ENCODE assay signal across 8 cellular contexts in the genomic region with DNA sequence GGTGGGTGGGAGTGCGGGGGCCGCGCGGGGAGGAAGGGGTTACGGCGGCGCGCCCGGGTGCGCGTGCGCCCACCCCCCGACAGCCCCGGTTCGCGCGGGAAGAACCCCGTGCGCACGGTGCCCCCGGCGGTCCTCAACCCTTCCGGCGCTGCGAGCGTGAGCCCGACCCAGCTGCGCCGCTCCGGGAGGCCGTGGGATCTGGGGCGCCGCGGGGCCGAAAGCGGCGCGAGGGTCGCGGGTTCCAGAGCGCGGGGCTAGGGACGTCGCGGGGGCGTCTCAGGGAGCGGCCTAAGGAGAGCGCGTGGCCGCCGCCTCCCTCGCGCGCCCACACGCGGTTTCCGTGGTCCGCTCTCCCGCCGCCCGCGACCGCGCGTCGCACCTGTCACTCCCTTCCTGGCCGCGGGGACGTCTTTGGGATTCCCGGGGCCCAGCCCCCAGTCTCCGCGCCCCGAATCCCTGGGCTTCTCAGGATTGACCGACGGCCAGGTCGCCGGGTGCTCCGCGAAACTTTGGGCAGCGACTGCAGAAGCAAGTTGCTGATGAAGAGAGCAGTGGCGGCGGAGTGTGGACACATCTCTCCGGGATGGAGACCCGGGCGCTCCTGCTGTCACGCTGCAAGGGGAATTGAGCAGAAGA. TPM values are rescaled to one million over a fixed set of nuclear protein-coding genes. Genes with fewer than 3 reads are reported as not detected.
DNase-seq lines count a peak whose midpoint lies in the region; ATAC-seq and TF ChIP-seq lines count a peak whose summit lies in the region.

No MANE protein-coding gene starts in this region.

- TF ChIP-seq CTCF in RWPE1 (conservative IDR thresholded peaks at IDR 0.05; ENCODE audit: low read depth): no peak
- peak in 1 of 6 experiments; percentile 6 for TF ChIP-seq CTCF in adrenal gland (IDR thresholded peaks at IDR 0.05)
- TF ChIP-seq CTCF in prostate gland (IDR thresholded peaks at IDR 0.05): peak in 2 of 4 experiments; percentile 15 to 25

- CTCF ChIA-PET in RWPE1 (lab: Yijun Ruan, JAX): interaction anchor here (0.6 kb wide), 1 partner anchor 146 kb away, joined by 3 read pairs; no protein-coding TSS in a partner anchor

- no peak for DNase-seq in RWPE1 (ENCODE audit: low spot score)
- peak; percentile 55 to 79 (median 69) for DNase-seq in adrenal gland
- DNase-seq in left ventricle myocardium superior: peak; percentile 69
- DNase-seq in prostate gland (ENCODE audit: low spot score): peak; percentile 30
- DNase-seq in middle frontal gyrus (ENCODE audit: extremely low spot score, low spot score): no peak
- DNase-seq in DMS79 treated with DMSO at 0.1 percent for 48 hours (lab: John Stamatoyannopoulos, UW): no peak

- H3K27me3 ChIP-seq in adrenal gland (no peaks in the 10 kb centered on the region), prostate gland (replicated peaks; ENCODE audit: insufficient read depth) (no peaks in the 10 kb centered on the region)

- POLR2A ChIA-PET in RWPE1 (lab: Yijun Ruan, JAX; ENCODE audit: low non-redundant PET): interaction anchor here (0.5 to 1.1 kb wide), 2 partner anchors 11 to 26 kb away, joined by 3 to 7 read pairs; no protein-coding TSS in a partner anchor

- H3K4me1 ChIP-seq in adrenal gland (replicated peaks in 1 of 2): peaks cover 26 to 49% of the 10 kb centered on the region in 2 donors
- no peaks in the 10 kb centered on the region for H3K4me1 ChIP-seq in prostate gland (replicated peaks)

- H3K4me3 ChIP-seq in adrenal gland (peak overlapping the region; percentile 26 to 91 (median 69)), prostate gland (peak overlapping the region; percentile 85 to 98)

- ATAC-seq in GM18498 (IDR thresholded peaks at IDR 0.05; ENCODE audit: unreplicated experiment) (peak; percentile 19), HG02678 (IDR thresholded peaks at IDR 0.05; ENCODE audit: unreplicated experiment) (peak; percentile 17), left ventricle myocardium superior (peak; percentile 36)

- no peaks in the 10 kb centered on the region for H3K9me3 ChIP-seq in adrenal gland (replicated peaks in 1 of 3)
- no peaks in the 10 kb centered on the region for H3K9me3 ChIP-seq in prostate gland

- H3K27ac ChIP-seq in RWPE1 (peak overlapping the region; percentile 95), adrenal gland (peak overlapping the region; percentile 87 to 99 (median 96)), prostate gland (peak overlapping the region; percentile 96 to 98)

- intact Hi-C loops in adrenal gland (cut with DNase I) (no loop called here), left ventricle myocardium superior (cut with micrococcal nuclease) (no loop called here), prostate gland (cut with DNase I) (no loop called here)

- WGBS in adrenal gland, 4 donors: 0 to 1% (median 0%) methylated on average over 9 to 86 of the region's 86 CpGs
- WGBS in prostate gland: 1% methylated on average over 38 of the region's 86 CpGs

- TF ChIP-seq POLR2A in adrenal gland (IDR thresholded peaks at IDR 0.05) (peak; percentile 7 to 53), prostate gland (IDR thresholded peaks at IDR 0.05) (peak; percentile 38)

- H3K36me3 ChIP-seq in adrenal gland (replicated peaks in 1 of 2) (peaks cover 0 to 20% of the 10 kb centered on the region in 2 donors), prostate gland (no peaks in the 10 kb centered on the region)

RNA-seq across cellular contexts. Expression of a gene that starts 0.6 kb away (rescaled TPM):
- total RNA-seq in adrenal gland (100 to 1,000 TPM; 113 to 263 (median 156) TPM), left ventricle myocardium superior (89.7 TPM), prostate gland (100 to 1,000 TPM in 1 of 2 donors, 10 to 100 TPM in 1; 62.7 to 128 TPM)
- polyA plus RNA-seq in adrenal gland: 100 to 1,000 TPM in 2 of 3 donors, 10 to 100 TPM in 1; 85.7 to 209 (median 104) TPM

RNA-seq across cellular contexts. Expression of a gene that starts 33.0 kb away (rescaled TPM):
- total RNA-seq in adrenal gland: 10 to 100 TPM; 24.9 to 64.4 (median 35.1) TPM
- 10 to 100 TPM in 1 of 3 donors, 1 to 10 TPM in 2; 4.9 to 28.0 (median 6.8) TPM for polyA plus RNA-seq in adrenal gland
- 5.9 TPM for total RNA-seq in left ventricle myocardium superior
- total RNA-seq in prostate gland: 10 to 100 TPM; 12.0 to 20.7 TPM

Comparison
In these comparisons a context has a peak if more than half of its experiments do, and no peak if none do; other contexts are left out.
1. DNase-seq: peak in adrenal gland (7 of 7), left ventricle myocardium superior (single experiment) and prostate gland (single experiment); none in RWPE1 (single experiment), middle frontal gyrus (single experiment) and DMS79 treated with DMSO at 0.1 percent for 48 hours (single experiment).
2. Peak in every context shown above with its lines, with median percentiles within 50 percentile points of each other: ATAC-seq and H3K27ac ChIP-seq.